In the genomic region with DNA sequence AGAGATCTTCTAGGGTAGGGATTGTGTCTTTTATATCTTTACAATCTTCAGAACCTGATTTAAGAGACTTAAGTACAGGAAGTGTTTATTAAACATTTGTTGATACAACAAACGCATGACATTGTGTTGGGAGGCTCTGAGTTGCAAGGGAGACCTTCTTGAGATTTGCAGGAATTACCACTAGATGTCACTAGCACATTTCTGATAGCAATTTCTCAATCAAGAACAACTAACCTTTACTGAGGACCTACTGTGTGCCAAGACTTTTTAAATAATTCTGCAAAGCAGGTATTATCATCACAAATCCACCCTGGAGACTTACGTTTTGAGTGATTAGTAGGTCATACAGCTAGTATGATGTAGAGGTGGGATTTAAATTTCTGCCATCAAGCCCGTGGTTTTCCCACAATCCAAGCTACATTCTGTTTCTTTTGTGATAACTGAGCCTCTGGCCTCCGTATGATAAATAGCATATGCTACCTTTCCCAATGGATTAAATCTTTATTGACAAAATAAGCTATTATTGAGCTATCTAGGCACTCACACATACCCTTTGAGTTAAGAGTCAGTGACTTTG, we compare ENCODE assay signal across 8 cellular contexts.
A peak's percentile ranks its signal among the peaks of the same experiment; 100 is the strongest.
DNase-seq lines count a peak whose midpoint lies in the region; ATAC-seq and TF ChIP-seq lines count a peak whose summit lies in the region.

No MANE protein-coding gene starts in this region.

- no peaks in the 10 kb centered on the region for H3K9me2 ChIP-seq in DOHH2 (replicated peaks; ENCODE audit: control insufficient read depth, low read length)

- H3K4me2 ChIP-seq in DOHH2 (ENCODE audit: low read length): no peak overlapping the region

- no peak overlapping the region for H3K9ac ChIP-seq in SK-N-MC (ENCODE audit: insufficient read length)

- no peaks in the 10 kb centered on the region for H3K4me1 ChIP-seq in DOHH2 (ENCODE audit: control insufficient read depth, low read length)

- H3K36me3 ChIP-seq in DOHH2 (ENCODE audit: control insufficient read depth, low read length): no peaks in the 10 kb centered on the region
- no peaks in the 10 kb centered on the region for H3K36me3 ChIP-seq in SK-N-MC (ENCODE audit: insufficient read depth, low read length)
- no peaks in the 10 kb centered on the region for H3K36me3 ChIP-seq in kidney epithelial cell (ENCODE audit: control insufficient read depth, insufficient read depth, low read length)

- POLR2A ChIA-PET in HEK293T (lab: Yijun Ruan, JAX): no interaction called here

- no peaks in the 10 kb centered on the region for H4K20me1 ChIP-seq in DOHH2 (ENCODE audit: control insufficient read depth, insufficient read depth, low read depth, low read length)

- H3K9me3 ChIP-seq in DOHH2 (ENCODE audit: control insufficient read depth, insufficient read depth, low read length) (no peaks in the 10 kb centered on the region), SK-N-MC (ENCODE audit: low read depth, low read length) (no peaks in the 10 kb centered on the region)

- H3K79me2 ChIP-seq in DOHH2 (ENCODE audit: control insufficient read depth, low read length): no peaks in the 10 kb centered on the region

- H3K27me3 ChIP-seq in DOHH2 (ENCODE audit: control insufficient read depth, low read length) (no peaks in the 10 kb centered on the region), kidney epithelial cell (ENCODE audit: control insufficient read depth, insufficient read depth, low read length) (no peaks in the 10 kb centered on the region)

- no peak overlapping the region for H3K4me3 ChIP-seq in DOHH2 (ENCODE audit: low read length)
- H3K4me3 ChIP-seq in SK-N-MC: no peak overlapping the region
- no peak overlapping the region for H3K4me3 ChIP-seq in kidney epithelial cell (ENCODE audit: low read depth, low read length)

- CTCF ChIA-PET in HEK293T (lab: Yijun Ruan, JAX): interaction anchor here (0.7 to 0.9 kb wide), 2 partner anchors 11 to 1277 kb away, joined by 8 to 9 read pairs; no protein-coding TSS in a partner anchor

- no peak overlapping the region for H3K27ac ChIP-seq in DOHH2 (ENCODE audit: low read depth, low read length)
- no peak overlapping the region for H3K27ac ChIP-seq in SK-N-MC

- TF ChIP-seq CTCF in DOHH2 (IDR thresholded peaks at IDR 0.05; ENCODE audit: low read depth, low read length, poor library complexity, severe bottlenecking) (peak; percentile 72), kidney epithelial cell (IDR thresholded peaks at IDR 0.05; ENCODE audit: insufficient read depth, low read length, poor library complexity, severe bottlenecking) (peak; percentile 67)

- ATAC-seq in GM21528 (IDR thresholded peaks at IDR 0.05; ENCODE audit: low FRiP score, unreplicated experiment) (no peak), GM21717 (IDR thresholded peaks at IDR 0.05; ENCODE audit: unreplicated experiment) (no peak)

- DNase-seq in HEK293T (ENCODE audit: extremely low spot score) (peak; percentile 42), SK-N-MC (ENCODE audit: low read depth, low spot score) (peak; percentile 30), kidney epithelial cell (ENCODE audit: low read depth) (no peak)
- no peak for DNase-seq in activated effector memory CD4-positive, alpha-beta T cell treated with anti-CD3 and anti-CD28 coated beads, Interleukin-2, amount 50 U/mL, for 16 hours
- no peak for DNase-seq in activated T-cell treated with anti-CD3 and anti-CD28 coated beads, Interleukin-2, amount 50 U/mL, for 48 hours

- no peaks in the 10 kb centered on the region for H3F3A ChIP-seq in DOHH2 (ENCODE audit: control insufficient read depth, insufficient read depth)

TF ChIP-seq in HEK293T, 16 proteins besides CTCF, POLR2A, EP300 and RAD21:
- TF ChIP-seq FOXM1 (IDR thresholded peaks at IDR 0.05; ENCODE audit: borderline replicate concordance) (no peak), FOXK2 (IDR thresholded peaks at IDR 0.05) (no peak), SUZ12 (IDR thresholded peaks at IDR 0.05) (no peak), L3MBTL2 (conservative IDR thresholded peaks at IDR 0.05) (no peak), BHLHE40 (IDR thresholded peaks at IDR 0.05; ENCODE audit: borderline replicate concordance) (no peak), ARNT (IDR thresholded peaks at IDR 0.05) (no peak), SP1 (IDR thresholded peaks at IDR 0.05) (no peak), HDGF (IDR thresholded peaks at IDR 0.05; ENCODE audit: borderline replicate concordance) (no peak), ELF4 (IDR thresholded peaks at IDR 0.05) (no peak)

Comparison
In these comparisons a context has a peak if more than half of its experiments do, and no peak if none do; other contexts are left out.
1. DNase-seq: peak in HEK293T (single experiment) and SK-N-MC (single experiment); none in kidney epithelial cell (single experiment), activated effector memory CD4-positive, alpha-beta T cell treated with anti-CD3 and anti-CD28 coated beads, Interleukin-2, amount 50 U/mL, for 16 hours (single experiment) and activated T-cell treated with anti-CD3 and anti-CD28 coated beads, Interleukin-2, amount 50 U/mL, for 48 hours (0 of 2).